ENCODE assay signal across 14 cellular contexts in genomic region chr12:54373619-54374554, GRCh38. TPM values are rescaled to one million over a fixed set of nuclear protein-coding genes. Genes with fewer than 3 reads are reported as not detected.
DNase-seq lines count a peak whose midpoint lies in the region; ATAC-seq and TF ChIP-seq lines count a peak whose summit lies in the region.
"Had no signal": no experiment of that assay in that cellular context is flagged by ENCODE, and none has a peak within 500 bp of the region (broad histone marks: within the 10 kb centered on the region; RNA-seq: fewer than 3 reads in every experiment).

No MANE protein-coding gene starts in this region.

- DNase-seq in ELR (ENCODE audit: low read depth) (peak; percentile 43), Peyer's patch (no peak), epithelial cell of esophagus (ENCODE audit: low read depth) (peak; percentile 68)
- DNase-seq in activated CD4-positive, CD25-positive, alpha-beta regulatory T cell treated with anti-CD3 and anti-CD28 coated beads, Interleukin-2, amount 50 U/mL, for 72 hours: no peak
- DNase-seq: NCI-H2227 treated with DMSO at 0.1 percent for 48 hours; SIG-M5; stimulated activated CD4-positive, alpha-beta T cell treated with anti-CD3 and anti-CD28 coated beads, Interleukin-2, amount 100 ng/mL, for 24 hours; stimulated activated naive B cell treated with anti-CD40 and anti-IgM and Interleukin-4, amounts not matched to agents 10 μg/mL and 1 μg/mL and 100 μg/mL, for 72 hours had no signal

- H3K27me3 Mint-ChIP-seq in stimulated activated naive CD8-positive, alpha-beta T cell treated with anti-CD3 and anti-CD28 coated beads, Interleukin-15, Interleukin-2, amounts not matched to agents 100 ng/mL and 50 ng/mL, for 24 hours: no peaks in the 10 kb centered on the region
- H3K27me3 Mint-ChIP-seq: memory B cell; stimulated activated naive B cell treated with anti-CD40 and anti-IgM and Interleukin-4, amounts not matched to agents 10 μg/mL and 1 μg/mL and 100 μg/mL, for 72 hours had no signal

- TF ChIP-seq CTCF in Peyer's patch (IDR thresholded peaks at IDR 0.05) (no peak), epithelial cell of esophagus (IDR thresholded peaks at IDR 0.05; ENCODE audit: insufficient read depth, low read depth, low read length, missing control alignments) (no peak)

- no peaks in the 10 kb centered on the region for H3K9me3 ChIP-seq in Peyer's patch

- no peaks in the 10 kb centered on the region for H3K27me3 ChIP-seq in Peyer's patch
- H3K27me3 ChIP-seq: hepatocyte had no signal

- no peak overlapping the region for H3K4me3 ChIP-seq in Peyer's patch
- H3K4me3 ChIP-seq in epithelial cell of esophagus (ENCODE audit: low read length): no peak overlapping the region
- H3K4me3 ChIP-seq: hepatocyte had no signal

- H3K4me1 ChIP-seq in Peyer's patch: peaks cover 0 to 22% (median 0%) of the 10 kb centered on the region in 4 donors

- no peaks in the 10 kb centered on the region for H3K36me3 Mint-ChIP-seq in stimulated activated naive CD8-positive, alpha-beta T cell treated with anti-CD3 and anti-CD28 coated beads, Interleukin-15, Interleukin-2, amounts not matched to agents 100 ng/mL and 50 ng/mL, for 24 hours (ENCODE audit: low read depth)
- H3K36me3 Mint-ChIP-seq: memory B cell had no signal

- peaks cover 34% of the 10 kb centered on the region for H3K4me1 Mint-ChIP-seq in stimulated activated naive CD8-positive, alpha-beta T cell treated with anti-CD3 and anti-CD28 coated beads, Interleukin-15, Interleukin-2, amounts not matched to agents 100 ng/mL and 50 ng/mL, for 24 hours (ENCODE audit: low read depth)

- peak overlapping the region; percentile 67 for H3K27ac Mint-ChIP-seq in stimulated activated naive CD8-positive, alpha-beta T cell treated with anti-CD3 and anti-CD28 coated beads, Interleukin-15, Interleukin-2, amounts not matched to agents 100 ng/mL and 50 ng/mL, for 24 hours
- H3K27ac Mint-ChIP-seq: endodermal cell; memory B cell; stimulated activated naive B cell treated with anti-CD40 and anti-IgM and Interleukin-4, amounts not matched to agents 10 μg/mL and 1 μg/mL and 100 μg/mL, for 72 hours had no signal

- H3K4me3 Mint-ChIP-seq in stimulated activated naive CD8-positive, alpha-beta T cell treated with anti-CD3 and anti-CD28 coated beads, Interleukin-15, Interleukin-2, amounts not matched to agents 100 ng/mL and 50 ng/mL, for 24 hours: no peak overlapping the region
- H3K4me3 Mint-ChIP-seq: endodermal cell; memory B cell; stimulated activated naive B cell treated with anti-CD40 and anti-IgM and Interleukin-4, amounts not matched to agents 10 μg/mL and 1 μg/mL and 100 μg/mL, for 72 hours had no signal

- no peaks in the 10 kb centered on the region for H3K36me3 ChIP-seq in Peyer's patch

- ATAC-seq in HG03378 (IDR thresholded peaks at IDR 0.05; ENCODE audit: unreplicated experiment) (no peak), GM18870 (IDR thresholded peaks at IDR 0.05; ENCODE audit: unreplicated experiment) (no peak)
- ATAC-seq: stimulated activated naive B cell treated with anti-CD40 and anti-IgM and Interleukin-4, amounts not matched to agents 10 μg/mL and 1 μg/mL and 100 μg/mL, for 72 hours had no signal

- H3K27ac ChIP-seq in Peyer's patch: peak overlapping the region; percentile 22 to 46 (median 31)
- H3K27ac ChIP-seq: hepatocyte had no signal

- no peak for TF ChIP-seq POLR2A in Peyer's patch (IDR thresholded peaks at IDR 0.05)

- H3K9me3 Mint-ChIP-seq in stimulated activated naive CD8-positive, alpha-beta T cell treated with anti-CD3 and anti-CD28 coated beads, Interleukin-15, Interleukin-2, amounts not matched to agents 100 ng/mL and 50 ng/mL, for 24 hours: no peaks in the 10 kb centered on the region
- H3K9me3 Mint-ChIP-seq: endodermal cell; memory B cell; stimulated activated naive B cell treated with anti-CD40 and anti-IgM and Interleukin-4, amounts not matched to agents 10 μg/mL and 1 μg/mL and 100 μg/mL, for 72 hours had no signal

RNA-seq across cellular contexts. Expression of gene GPR84, which starts 9.6 kb away (rescaled TPM):
- total RNA-seq in Peyer's patch: not detected
- total RNA-seq: endodermal cell had no signal

RNA-seq across cellular contexts. Expression of gene ZNF385A, which starts 10.6 kb away (rescaled TPM):
- 10 to 100 TPM in 2 of 4 donors, 1 to 10 TPM in 2; 7.3 to 28.1 (median 9.7) TPM for total RNA-seq in Peyer's patch

RNA-seq across cellular contexts. Expression of gene ITGA5, which starts 45.2 kb away (rescaled TPM):
- 10 to 100 TPM; 21.0 to 78.4 (median 44.5) TPM for total RNA-seq in Peyer's patch

RNA-seq across cellular contexts. Expression of gene COPZ1, which starts 49.0 kb away (rescaled TPM):
- 10 to 100 TPM; 42.4 to 66.9 (median 54.2) TPM for total RNA-seq in Peyer's patch

Comparison
In these comparisons a context has a peak if more than half of its experiments do, and no peak if none do; other contexts are left out.
1. DNase-seq: peak in ELR (single experiment) and epithelial cell of esophagus (single experiment); none in Peyer's patch (0 of 3) and activated CD4-positive, CD25-positive, alpha-beta regulatory T cell treated with anti-CD3 and anti-CD28 coated beads, Interleukin-2, amount 50 U/mL, for 72 hours (single experiment).